In genomic region chr2:201257381-201257940, GRCh38 we compare ENCODE assay signal across 8 cellular contexts. TPM values are rescaled to one million over a fixed set of nuclear protein-coding genes. Genes with fewer than 3 reads are reported as not detected.
DNase-seq lines count a peak whose midpoint lies in the region; ATAC-seq and TF ChIP-seq lines count a peak whose summit lies in the region.

No MANE protein-coding gene starts in this region.

- H3K27me3 ChIP-seq in endodermal cell (ENCODE audit: control insufficient read depth, insufficient read depth, low read length, poor library complexity, severe bottlenecking), result no peaks in the 10 kb centered on the region

- no peaks in the 10 kb centered on the region for H3K4me1 ChIP-seq in endodermal cell (ENCODE audit: control insufficient read depth, insufficient read depth, low read length)

- CTCF ChIA-PET in WTC11 (lab: Charles Lee), result interaction anchor here (1.4 kb wide), 1 partner anchor 24 kb away, joined by 3 read pairs; no protein-coding TSS in a partner anchor

- H3K4me3 ChIP-seq in Jurkat, Clone E6-1 (ENCODE audit: low read length), result peak overlapping the region; percentile 51
- no peak overlapping the region for H3K4me3 ChIP-seq in endodermal cell (ENCODE audit: low read length)

- H3K9me3 Mint-ChIP-seq in WTC11 (no peaks in the 10 kb centered on the region), endodermal cell (no peaks in the 10 kb centered on the region)
- H3K9me3 Mint-ChIP-seq in natural killer cell treated with Interleukin-12 subunit alpha and Interleukin-12 subunit beta and Interleukin-15 and Interleukin-18, amount 100 ng/mL, for 72 hours, result no peaks in the 10 kb centered on the region

- WGBS in endodermal cell (ENCODE audit: insufficient coverage in 1 of 2, insufficient read length in 1 of 2), 2 experiments, result 75 to 82% methylated on average over 3 to 11 of the region's 11 CpGs

- DNase-seq in G401 (ENCODE audit: low spot score) (peak; percentile 9), WTC11 (ENCODE audit: low spot score) (no peak), endodermal cell (peak; percentile 63), NCI-H2081 (lab: John Stamatoyannopoulos, UW) (no peak), NCI-H128 (lab: John Stamatoyannopoulos, UW; ENCODE audit: unreplicated experiment) (no peak)
- DNase-seq in Jurkat, Clone E6-1 (ENCODE audit: low read depth, low spot score), result no peak
- DNase-seq in natural killer cell treated with Interleukin-12 subunit alpha and Interleukin-12 subunit beta and Interleukin-15 and Interleukin-18, amount 100 ng/mL, for 72 hours (ENCODE audit: low spot score), result no peak

- H3K9me3 ChIP-seq in endodermal cell (ENCODE audit: control insufficient read depth, low read length), result no peaks in the 10 kb centered on the region

- H3K36me3 Mint-ChIP-seq in WTC11 (no peaks in the 10 kb centered on the region), endodermal cell (ENCODE audit: low read depth) (no peaks in the 10 kb centered on the region)
- H3K36me3 Mint-ChIP-seq in natural killer cell treated with Interleukin-12 subunit alpha and Interleukin-12 subunit beta and Interleukin-15 and Interleukin-18, amount 100 ng/mL, for 72 hours, result peaks cover 5% of the 10 kb centered on the region

- no peak overlapping the region for H3K27ac ChIP-seq in endodermal cell (ENCODE audit: low read depth, low read length)

- H3K4me1 Mint-ChIP-seq in WTC11 (peaks cover 33% of the 10 kb centered on the region), endodermal cell (peaks cover 26% of the 10 kb centered on the region)
- peaks cover 59 to 72% of the 10 kb centered on the region in 2 donors for H3K4me1 Mint-ChIP-seq in natural killer cell treated with Interleukin-12 subunit alpha and Interleukin-12 subunit beta and Interleukin-15 and Interleukin-18, amount 100 ng/mL, for 72 hours (ENCODE audit: low read depth in 2 of 2)

- no peak overlapping the region for H3K9ac ChIP-seq in endodermal cell (ENCODE audit: extremely low read depth, low read length, poor library complexity, severe bottlenecking)

- H3K27me3 Mint-ChIP-seq in WTC11 (ENCODE audit: low read depth) (no peaks in the 10 kb centered on the region), endodermal cell (ENCODE audit: insufficient read depth) (no peaks in the 10 kb centered on the region)
- no peaks in the 10 kb centered on the region for H3K27me3 Mint-ChIP-seq in natural killer cell treated with Interleukin-12 subunit alpha and Interleukin-12 subunit beta and Interleukin-15 and Interleukin-18, amount 100 ng/mL, for 72 hours

- H3K27ac Mint-ChIP-seq in WTC11 (peak overlapping the region; percentile 47; the same call in 1 of the 2 replicates), endodermal cell (peak overlapping the region; percentile 82)
- peak overlapping the region; percentile 93 to 98 for H3K27ac Mint-ChIP-seq in natural killer cell treated with Interleukin-12 subunit alpha and Interleukin-12 subunit beta and Interleukin-15 and Interleukin-18, amount 100 ng/mL, for 72 hours

- POLR2A ChIA-PET in WTC11 (lab: Charles Lee), result no interaction called here

- H3K4me3 Mint-ChIP-seq in WTC11 (peak overlapping the region; percentile 56; the same call in 1 of the 2 replicates), endodermal cell (peak overlapping the region; percentile 42)
- H3K4me3 Mint-ChIP-seq in natural killer cell treated with Interleukin-12 subunit alpha and Interleukin-12 subunit beta and Interleukin-15 and Interleukin-18, amount 100 ng/mL, for 72 hours, result peak overlapping the region; percentile 93

- ATAC-seq in GM21717 (IDR thresholded peaks at IDR 0.05; ENCODE audit: unreplicated experiment) (peak; percentile 58), WTC11 (peak; percentile 15)
- ATAC-seq in natural killer cell treated with Interleukin-12 subunit alpha and Interleukin-12 subunit beta and Interleukin-15 and Interleukin-18, amount 100 ng/mL, for 72 hours, result peak; percentile 55 to 64

- no peak for TF ChIP-seq CTCF in WTC11 (IDR thresholded peaks at IDR 0.05)
- TF ChIP-seq CTCF in endodermal cell (conservative IDR thresholded peaks at IDR 0.05), result peak; percentile 21

- no peaks in the 10 kb centered on the region for H3K36me3 ChIP-seq in endodermal cell (ENCODE audit: control insufficient read depth, insufficient read depth, low read length)

- in situ Hi-C loops in G401 (cut with HindIII; ENCODE audit: low sequenced_read_pairs), result no loop called here

TF ChIP-seq in WTC11, 78 proteins besides CTCF, POLR2A, EP300 and RAD21:
- TF ChIP-seq IRF2 (CRISPR knock-in tag; IDR thresholded peaks at IDR 0.05; ENCODE audit: borderline replicate concordance, low read depth), result no peak
- no peak for TF ChIP-seq ESRRA (CRISPR knock-in tag; IDR thresholded peaks at IDR 0.05; ENCODE audit: borderline replicate concordance)
- no peak for TF ChIP-seq KAT7 (CRISPR knock-in tag; IDR thresholded peaks at IDR 0.05; ENCODE audit: borderline replicate concordance)

RNA-seq across cellular contexts. Expression of gene CASP8, which starts 2.9 kb away (rescaled TPM):
- total RNA-seq in G401 (2014; rRNA removed; shearing (Covaris generic)), result 34.6 and 55.9 TPM in 2 replicates
- 41.9 TPM for polyA plus RNA-seq in Jurkat, Clone E6-1 (2012; ENCODE audit: insufficient read depth, insufficient read length)
- 3.3 to 4.8 TPM (median 4.4 TPM) in 3 replicates for total RNA-seq in WTC11 (2021)
- 1 to 10 TPM; 5.4 to 9.0 TPM for total RNA-seq in endodermal cell
- 1.4 TPM for polyA plus RNA-seq in endodermal cell (2013, experiment 1 of 2)
- polyA plus RNA-seq in endodermal cell (2013, experiment 2 of 2), result 0.75 TPM
- total RNA-seq in natural killer cell treated with Interleukin-12 subunit alpha and Interleukin-12 subunit beta and Interleukin-15 and Interleukin-18, amount 100 ng/mL, for 72 hours, result 10 to 100 TPM; 76.8 to 83.7 TPM

Comparison
In these comparisons a context has a peak if more than half of its experiments do, and no peak if none do; other contexts are left out.
1. DNase-seq: peak in G401 (single experiment) and endodermal cell (single experiment); none in Jurkat, Clone E6-1 (single experiment), WTC11 (single experiment), natural killer cell treated with Interleukin-12 subunit alpha and Interleukin-12 subunit beta and Interleukin-15 and Interleukin-18, amount 100 ng/mL, for 72 hours (single experiment), NCI-H2081 (0 of 2) and NCI-H128 (single experiment).
2. H3K4me3 Mint-ChIP-seq: peak in every context shown above with its lines; median percentile 93 in natural killer cell treated with Interleukin-12 subunit alpha and Interleukin-12 subunit beta and Interleukin-15 and Interleukin-18, amount 100 ng/mL, for 72 hours; 56 in WTC11; 42 in endodermal cell.
3. Peak in every context shown above with its lines, with median percentiles within 50 percentile points of each other: ATAC-seq and H3K27ac Mint-ChIP-seq.